26 cellular contexts compared by ENCODE assay signal in the genomic region with DNA sequence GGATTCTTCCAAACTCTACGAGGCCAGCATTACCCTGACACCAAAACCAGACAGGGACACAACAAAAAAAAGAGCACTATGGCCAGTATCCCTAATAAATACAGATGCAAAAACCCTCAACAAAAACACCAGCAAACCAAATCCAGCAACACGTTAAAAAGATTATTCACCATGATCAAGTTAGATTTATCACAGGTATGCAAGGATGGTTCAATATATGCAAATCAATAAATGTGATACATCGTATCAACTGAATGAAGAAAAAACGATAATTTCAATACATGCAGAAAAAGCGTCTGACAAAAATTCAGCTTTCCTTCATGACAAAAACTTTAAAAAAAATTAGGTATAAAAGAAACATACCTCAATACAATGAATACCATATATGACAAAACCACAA.
A peak's percentile ranks its signal among the peaks of the same experiment; 100 is the strongest.
DNase-seq lines count a peak whose midpoint lies in the region; ATAC-seq, FAIRE-seq and TF ChIP-seq lines count a peak whose summit lies in the region.
"Had no signal": no experiment of that assay in that cellular context is flagged by ENCODE, and none has a peak within 500 bp of the region (broad histone marks: within the 10 kb centered on the region; RNA-seq: fewer than 3 reads in every experiment).

No MANE protein-coding gene starts in this region.

- ATAC-seq in HG03432 (IDR thresholded peaks at IDR 0.05; ENCODE audit: unreplicated experiment) = no peak
- ATAC-seq: GM12878 had no signal

- H3K9me2 ChIP-seq in GM23248 (ENCODE audit: insufficient read depth) = no peaks in the 10 kb centered on the region

- peak; percentile 12 for FAIRE-seq in GM18507 (lab: Jason Lieb, UNC)
- FAIRE-seq: GM12878, GM12892 had no signal

- no peak overlapping the region for H3K9ac ChIP-seq in GM23248
- no peak overlapping the region for H3K9ac ChIP-seq in adipocyte (ENCODE audit: low read length)
- no peak overlapping the region for H3K9ac ChIP-seq in endodermal cell (ENCODE audit: extremely low read depth, low read length, poor library complexity, severe bottlenecking)
- H3K9ac ChIP-seq: BLaER1 had no signal

- H3K9me3 Mint-ChIP-seq in endodermal cell = peaks cover 77% of the 10 kb centered on the region

- no peak overlapping the region for H3K4me2 ChIP-seq in GM23248 (ENCODE audit: unreplicated experiment)
- H3K4me2 ChIP-seq: BLaER1 had no signal

- H3K36me3 ChIP-seq in GM23248 (ENCODE audit: low read depth) (peaks cover 17% of the 10 kb centered on the region; the same call in 1 of the 2 replicates), adipocyte (ENCODE audit: control insufficient read depth, insufficient read depth, low read length, severe bottlenecking) (peaks cover 6% of the 10 kb centered on the region), endodermal cell (ENCODE audit: control insufficient read depth, insufficient read depth, low read length) (peaks cover 31% of the 10 kb centered on the region)
- H3K36me3 ChIP-seq: BE2C had no signal

- in situ Hi-C loops in GM23248 (cut with MboI) = no loop called here

- WGBS in GM23248 (ENCODE audit: low coverage in 1 of 2, low lambda C conversion rate in 2 of 2, missing lambda C conversion rate in 2 of 2), 2 experiments = 95 to 99% methylated on average over 5 of the region's 5 CpGs
- WGBS in endodermal cell (ENCODE audit: insufficient coverage in 1 of 2, insufficient read length in 1 of 2), 2 experiments = 91% methylated on average over 4 to 5 of the region's 5 CpGs

- no peaks in the 10 kb centered on the region for H3K79me2 ChIP-seq in GM23248 (ENCODE audit: insufficient read depth)

- H2AFZ ChIP-seq in GM23248 = no peak overlapping the region

- no peak overlapping the region for H3K4me3 Mint-ChIP-seq in endodermal cell
- H3K4me3 Mint-ChIP-seq: CD14-positive monocyte; CD4-positive, alpha-beta memory T cell; CD4-positive, CD25-positive, alpha-beta regulatory T cell; CD8-positive, alpha-beta memory T cell had no signal

- peaks cover 84% of the 10 kb centered on the region for H3K36me3 Mint-ChIP-seq in endodermal cell (ENCODE audit: low read depth)

- no peak overlapping the region for H3K27ac Mint-ChIP-seq in endodermal cell
- H3K27ac Mint-ChIP-seq: CD4-positive, alpha-beta memory T cell; CD4-positive, CD25-positive, alpha-beta regulatory T cell had no signal

- H3K9me3 ChIP-seq in GM23248 (ENCODE audit: low read depth) = peaks cover 5% of the 10 kb centered on the region
- H3K9me3 ChIP-seq in adipocyte (ENCODE audit: control insufficient read depth, low read length) = peaks cover 20% of the 10 kb centered on the region
- H3K9me3 ChIP-seq in endodermal cell (ENCODE audit: control insufficient read depth, low read length) = peaks cover 47% of the 10 kb centered on the region
- H3K9me3 ChIP-seq: BE2C had no signal

- no peaks in the 10 kb centered on the region for H3F3A ChIP-seq in GM23248 (ENCODE audit: insufficient read depth)

- H3K4me1 ChIP-seq in GM23248 (ENCODE audit: insufficient read depth) (no peaks in the 10 kb centered on the region), adipocyte (ENCODE audit: control insufficient read depth, insufficient read depth, low read length) (no peaks in the 10 kb centered on the region), endodermal cell (ENCODE audit: control insufficient read depth, insufficient read depth, low read length) (no peaks in the 10 kb centered on the region)
- H3K4me1 ChIP-seq: BE2C, BLaER1 had no signal

- no peak overlapping the region for H3K27ac ChIP-seq in GM23248
- no peak overlapping the region for H3K27ac ChIP-seq in endodermal cell (ENCODE audit: low read depth, low read length)
- H3K27ac ChIP-seq: BLaER1 had no signal

- H3K4me1 Mint-ChIP-seq in endodermal cell = no peaks in the 10 kb centered on the region
- H3K4me1 Mint-ChIP-seq: CD14-positive monocyte; CD4-positive, alpha-beta memory T cell; CD4-positive, CD25-positive, alpha-beta regulatory T cell; CD8-positive, alpha-beta memory T cell had no signal

- H3K4me3 ChIP-seq in GM23248 (no peak overlapping the region), adipocyte (ENCODE audit: low read length) (peak overlapping the region; percentile 23), endodermal cell (ENCODE audit: low read length) (peak overlapping the region; percentile 53)
- H3K4me3 ChIP-seq: BLaER1, GM12878 had no signal

- DNase-seq in GM18507 (ENCODE audit: extremely low spot score, insufficient read length, low read depth) = no peak
- DNase-seq in GM23248 = peak; percentile 15
- no peak for DNase-seq in adipocyte (ENCODE audit: low read depth)
- DNase-seq in endodermal cell = no peak
- no peak for DNase-seq in SIG-M5 (lab: John Stamatoyannopoulos, UW)
- DNase-seq in NCI-H146 (lab: John Stamatoyannopoulos, UW) = no peak
- DNase-seq: 8988T; ACHN; BE2C; C1 segment of cervical spinal cord; CD4-positive, alpha-beta memory T cell; CD4-positive, CD25-positive, alpha-beta regulatory T cell; CD8-positive, alpha-beta memory T cell; COR-L47; DMS 273 treated with DMSO at 0.1 percent for 48 hours; DMS153; DMS53; DMS79; DND-41; EL; GDM1 had no signal

- no peak for TF ChIP-seq CTCF in endodermal cell (conservative IDR thresholded peaks at IDR 0.05)

- no peaks in the 10 kb centered on the region for H3K27me3 ChIP-seq in GM23248 (replicated peaks; ENCODE audit: insufficient read depth)
- H3K27me3 ChIP-seq in adipocyte (replicated peaks; ENCODE audit: control insufficient read depth, insufficient read depth, low read length) = no peaks in the 10 kb centered on the region
- H3K27me3 ChIP-seq in endodermal cell (ENCODE audit: control insufficient read depth, insufficient read depth, low read length, poor library complexity, severe bottlenecking) = no peaks in the 10 kb centered on the region
- H3K27me3 ChIP-seq: BE2C, BLaER1 had no signal

- no peaks in the 10 kb centered on the region for H4K20me1 ChIP-seq in GM23248 (ENCODE audit: insufficient read depth)
- H4K20me1 ChIP-seq: BLaER1 had no signal

- H3K27me3 Mint-ChIP-seq in endodermal cell (ENCODE audit: insufficient read depth) = no peaks in the 10 kb centered on the region
- H3K27me3 Mint-ChIP-seq: CD4-positive, alpha-beta memory T cell; CD4-positive, CD25-positive, alpha-beta regulatory T cell; CD8-positive, alpha-beta memory T cell had no signal
